ENCODE assay signal across 1 cellular context in the genomic region with DNA sequence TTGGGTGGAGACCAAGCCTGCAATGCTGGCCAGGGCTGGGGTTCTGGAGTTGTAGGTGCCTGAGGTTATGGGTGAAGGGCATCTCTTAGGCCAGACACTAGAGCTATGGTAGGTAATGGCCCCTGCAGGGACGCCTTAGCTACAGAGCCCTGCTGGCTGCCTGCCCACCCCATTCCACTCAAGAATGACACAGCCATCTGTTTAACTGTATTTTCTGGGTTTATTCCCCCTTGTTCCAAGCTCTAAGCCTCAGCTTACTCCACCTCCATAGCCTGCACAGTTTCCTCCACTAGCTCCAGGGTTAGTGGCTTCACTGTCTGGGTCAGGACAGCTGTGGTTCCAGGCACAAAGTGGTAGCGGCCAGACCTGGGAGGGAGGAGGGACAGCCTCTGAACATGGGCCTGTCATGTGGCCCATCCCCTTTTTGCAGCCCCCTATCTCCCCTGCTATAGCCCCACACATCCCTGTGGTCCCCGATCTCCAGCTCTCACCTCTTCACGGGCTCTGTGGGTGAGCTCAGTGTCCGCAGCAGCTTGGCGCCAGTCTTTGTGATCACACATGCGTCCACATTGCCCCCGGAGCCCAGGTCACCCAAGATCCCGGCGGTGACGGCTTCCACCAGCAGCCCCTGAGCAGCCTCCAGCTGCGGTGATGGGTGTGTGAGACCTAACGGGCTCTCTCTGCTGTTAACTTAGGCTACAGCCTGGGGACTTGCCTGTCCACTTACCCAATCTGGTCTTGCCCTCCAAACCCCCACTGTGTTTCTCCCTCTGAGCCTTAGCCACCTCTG.
TF ChIP-seq lines count a peak whose summit lies in the region.

No MANE protein-coding gene starts in this region.

TF ChIP-seq in IMR-90, 13 proteins besides CTCF, POLR2A, EP300 and RAD21:
- TF ChIP-seq, protein P1, sequence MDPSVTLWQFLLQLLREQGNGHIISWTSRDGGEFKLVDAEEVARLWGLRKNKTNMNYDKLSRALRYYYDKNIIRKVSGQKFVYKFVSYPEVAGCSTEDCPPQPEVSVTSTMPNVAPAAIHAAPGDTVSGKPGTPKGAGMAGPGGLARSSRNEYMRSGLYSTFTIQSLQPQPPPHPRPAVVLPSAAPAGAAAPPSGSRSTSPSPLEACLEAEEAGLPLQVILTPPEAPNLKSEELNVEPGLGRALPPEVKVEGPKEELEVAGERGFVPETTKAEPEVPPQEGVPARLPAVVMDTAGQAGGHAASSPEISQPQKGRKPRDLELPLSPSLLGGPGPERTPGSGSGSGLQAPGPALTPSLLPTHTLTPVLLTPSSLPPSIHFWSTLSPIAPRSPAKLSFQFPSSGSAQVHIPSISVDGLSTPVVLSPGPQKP (IDR thresholded peaks at IDR 0.05; ENCODE audit: borderline replicate concordance, low read depth, low read length), result no peak
- TF ChIP-seq NFE2L2 (IDR thresholded peaks at IDR 0.05; ENCODE audit: low read depth, low read length), result no peak
- TF ChIP-seq FOS (IDR thresholded peaks at IDR 0.05; ENCODE audit: low read depth, low read length), result no peak
- no peak for TF ChIP-seq MXI1 (IDR thresholded peaks at IDR 0.05; ENCODE audit: borderline replicate concordance, low read depth, low read length)
- no peak for TF ChIP-seq CHD1 (IDR thresholded peaks at IDR 0.05; ENCODE audit: low read depth, low read length)
- TF ChIP-seq, protein P2, sequence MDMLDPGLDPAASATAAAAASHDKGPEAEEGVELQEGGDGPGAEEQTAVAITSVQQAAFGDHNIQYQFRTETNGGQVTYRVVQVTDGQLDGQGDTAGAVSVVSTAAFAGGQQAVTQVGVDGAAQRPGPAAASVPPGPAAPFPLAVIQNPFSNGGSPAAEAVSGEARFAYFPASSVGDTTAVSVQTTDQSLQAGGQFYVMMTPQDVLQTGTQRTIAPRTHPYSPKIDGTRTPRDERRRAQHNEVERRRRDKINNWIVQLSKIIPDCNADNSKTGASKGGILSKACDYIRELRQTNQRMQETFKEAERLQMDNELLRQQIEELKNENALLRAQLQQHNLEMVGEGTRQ (IDR thresholded peaks at IDR 0.05; ENCODE audit: low read depth, low read length), result no peak
- TF ChIP-seq SMC3 (IDR thresholded peaks at IDR 0.05; ENCODE audit: low read depth, low read length), result no peak
- TF ChIP-seq BHLHE40 (IDR thresholded peaks at IDR 0.05; ENCODE audit: low read depth, low read length), result no peak
- TF ChIP-seq RFX5 (IDR thresholded peaks at IDR 0.05; ENCODE audit: low read depth, low read length), result no peak
- TF ChIP-seq MAZ (IDR thresholded peaks at IDR 0.05; ENCODE audit: borderline replicate concordance, low read depth, low read length), result no peak
- TF ChIP-seq RCOR1 (IDR thresholded peaks at IDR 0.05; ENCODE audit: insufficient replicate concordance, low read length), result no peak
- TF ChIP-seq CEBPB (IDR thresholded peaks at IDR 0.05; ENCODE audit: low read depth, low read length), result no peak
- TF ChIP-seq MAFK (IDR thresholded peaks at IDR 0.05; ENCODE audit: low read depth, low read length), result no peak
